Comparison of ENCODE assay signal across 2 cellular contexts in genomic region chr4:174918058-174918457, GRCh38.
TF ChIP-seq lines count a peak whose summit lies in the region.

TSS of gene ADAM29 (plus strand) at chr4:174918358. CDS start at chr4:174975526, 57,168 bp downstream.

TF ChIP-seq in GM12878, 131 proteins besides CTCF, POLR2A, EP300 and RAD21 (continued from another document):
- TF ChIP-seq PKNOX1 (IDR thresholded peaks at IDR 0.05) (0 out of 2 replicates have a peak, but pooled peaks have one; percentile 26), ZBTB11 (CRISPR knock-in tag; IDR thresholded peaks at IDR 0.05) (no peak), ELK1 (IDR thresholded peaks at IDR 0.05; ENCODE audit: low read depth, low read length) (no peak), ZNF274 (IDR thresholded peaks at IDR 0.05; ENCODE audit: insufficient read depth, insufficient read length) (no peak)

TF ChIP-seq in WTC11, 78 proteins besides CTCF, POLR2A, EP300 and RAD21 (continued from another document):
- no peak for TF ChIP-seq ERG (CRISPR knock-in tag; IDR thresholded peaks at IDR 0.05)
- no peak for TF ChIP-seq ZBTB43 (CRISPR knock-in tag; IDR thresholded peaks at IDR 0.05)
